Comparison of ENCODE assay signal across 9 cellular contexts in genomic region chr1:200751717-200752116, GRCh38. TPM values are rescaled to one million over a fixed set of nuclear protein-coding genes. Genes with fewer than 3 reads are reported as not detected.
A peak's percentile ranks its signal among the peaks of the same experiment; 100 is the strongest.
DNase-seq lines count a peak whose midpoint lies in the region; ATAC-seq and TF ChIP-seq lines count a peak whose summit lies in the region.
"Had no signal": no experiment of that assay in that cellular context is flagged by ENCODE, and none has a peak within 500 bp of the region (broad histone marks: within the 10 kb centered on the region; RNA-seq: fewer than 3 reads in every experiment).

No MANE protein-coding gene starts in this region.

- no peak for TF ChIP-seq EP300 in upper lobe of left lung (IDR thresholded peaks at IDR 0.05)

- no peak overlapping the region for H3K4me3 Mint-ChIP-seq in activated naive CD8-positive, alpha-beta T cell treated with anti-CD3 and anti-CD28 coated beads, Interleukin-2, amount 50 U/mL, for 24 hours
- no peak overlapping the region for H3K4me3 Mint-ChIP-seq in activated naive CD8-positive, alpha-beta T cell treated with anti-CD3 and anti-CD28 coated beads for 36 hours
- H3K4me3 Mint-ChIP-seq in stimulated activated memory B cell treated with anti-CD40 and anti-IgM and Interleukin-4, amounts not matched to agents 10 μg/mL and 1 μg/mL and 100 μg/mL, for 72 hours, result no peak overlapping the region

- H3K9me3 Mint-ChIP-seq in activated naive CD8-positive, alpha-beta T cell treated with anti-CD3 and anti-CD28 coated beads, Interleukin-2, amount 50 U/mL, for 24 hours, result no peaks in the 10 kb centered on the region
- no peaks in the 10 kb centered on the region for H3K9me3 Mint-ChIP-seq in activated naive CD8-positive, alpha-beta T cell treated with anti-CD3 and anti-CD28 coated beads for 36 hours
- no peaks in the 10 kb centered on the region for H3K9me3 Mint-ChIP-seq in stimulated activated memory B cell treated with anti-CD40 and anti-IgM and Interleukin-4, amounts not matched to agents 10 μg/mL and 1 μg/mL and 100 μg/mL, for 72 hours

- no peaks in the 10 kb centered on the region for H3K36me3 ChIP-seq in upper lobe of left lung

- DNase-seq in activated naive CD8-positive, alpha-beta T cell treated with anti-CD3 and anti-CD28 coated beads, Interleukin-2, amount 50 U/mL, for 24 hours, result peak; percentile 11
- DNase-seq in activated naive CD8-positive, alpha-beta T cell treated with anti-CD3 and anti-CD28 coated beads for 36 hours, result no peak
- DNase-seq in activated CD4-positive, alpha-beta T cell treated with anti-CD3 and anti-CD28 coated beads, Interleukin-2, amount 50 U/mL, for 4 hours, result no peak
- DNase-seq in pons (ENCODE audit: low spot score) (no peak), upper lobe of left lung (no peak)
- DNase-seq: NCI-H1436 had no signal

- no peak for TF ChIP-seq CTCF in upper lobe of left lung (IDR thresholded peaks at IDR 0.05)

- ATAC-seq in activated naive CD8-positive, alpha-beta T cell treated with anti-CD3 and anti-CD28 coated beads, Interleukin-2, amount 50 U/mL, for 24 hours, result peak; percentile 66
- ATAC-seq in HG02571 (IDR thresholded peaks at IDR 0.05; ENCODE audit: unreplicated experiment) (peak; percentile 48), HG03469 (IDR thresholded peaks at IDR 0.05; ENCODE audit: unreplicated experiment) (peak; percentile 73), upper lobe of left lung (ENCODE audit: low FRiP score in 2 of 2) (no peak)
- peak; percentile 43 for ATAC-seq in stimulated activated memory B cell treated with anti-CD40 and anti-IgM and Interleukin-4, amounts not matched to agents 10 μg/mL and 1 μg/mL and 100 μg/mL, for 72 hours

- 85 to 91% methylated on average over 2 of the region's 2 CpGs for WGBS in upper lobe of left lung, 2 donors

- H3K27me3 ChIP-seq in upper lobe of left lung, result no peaks in the 10 kb centered on the region

- peaks cover 2% of the 10 kb centered on the region for H3K27me3 Mint-ChIP-seq in activated naive CD8-positive, alpha-beta T cell treated with anti-CD3 and anti-CD28 coated beads, Interleukin-2, amount 50 U/mL, for 24 hours
- H3K27me3 Mint-ChIP-seq in activated naive CD8-positive, alpha-beta T cell treated with anti-CD3 and anti-CD28 coated beads for 36 hours, result no peaks in the 10 kb centered on the region
- H3K27me3 Mint-ChIP-seq in stimulated activated memory B cell treated with anti-CD40 and anti-IgM and Interleukin-4, amounts not matched to agents 10 μg/mL and 1 μg/mL and 100 μg/mL, for 72 hours, result no peaks in the 10 kb centered on the region

- peak overlapping the region; percentile 2 for H3K27ac Mint-ChIP-seq in activated naive CD8-positive, alpha-beta T cell treated with anti-CD3 and anti-CD28 coated beads, Interleukin-2, amount 50 U/mL, for 24 hours
- H3K27ac Mint-ChIP-seq in activated naive CD8-positive, alpha-beta T cell treated with anti-CD3 and anti-CD28 coated beads for 36 hours, result no peak overlapping the region
- no peak overlapping the region for H3K27ac Mint-ChIP-seq in stimulated activated memory B cell treated with anti-CD40 and anti-IgM and Interleukin-4, amounts not matched to agents 10 μg/mL and 1 μg/mL and 100 μg/mL, for 72 hours

- H3K36me3 Mint-ChIP-seq in activated naive CD8-positive, alpha-beta T cell treated with anti-CD3 and anti-CD28 coated beads, Interleukin-2, amount 50 U/mL, for 24 hours (ENCODE audit: low read depth), result peaks cover 3% of the 10 kb centered on the region
- H3K36me3 Mint-ChIP-seq in activated naive CD8-positive, alpha-beta T cell treated with anti-CD3 and anti-CD28 coated beads for 36 hours, result no peaks in the 10 kb centered on the region
- H3K36me3 Mint-ChIP-seq in stimulated activated memory B cell treated with anti-CD40 and anti-IgM and Interleukin-4, amounts not matched to agents 10 μg/mL and 1 μg/mL and 100 μg/mL, for 72 hours, result no peaks in the 10 kb centered on the region

- TF ChIP-seq POLR2A in upper lobe of left lung (IDR thresholded peaks at IDR 0.05), result no peak

- peaks cover 0 to 5% (median 3%) of the 10 kb centered on the region in 4 donors for H3K4me1 ChIP-seq in upper lobe of left lung

- no peak overlapping the region for H3K27ac ChIP-seq in upper lobe of left lung

- H3K9me3 ChIP-seq in upper lobe of left lung, result no peaks in the 10 kb centered on the region

- H3K4me1 Mint-ChIP-seq in activated naive CD8-positive, alpha-beta T cell treated with anti-CD3 and anti-CD28 coated beads, Interleukin-2, amount 50 U/mL, for 24 hours, result peaks cover 7% of the 10 kb centered on the region
- peaks cover 7% of the 10 kb centered on the region for H3K4me1 Mint-ChIP-seq in activated naive CD8-positive, alpha-beta T cell treated with anti-CD3 and anti-CD28 coated beads for 36 hours
- peaks cover 6% of the 10 kb centered on the region for H3K4me1 Mint-ChIP-seq in stimulated activated memory B cell treated with anti-CD40 and anti-IgM and Interleukin-4, amounts not matched to agents 10 μg/mL and 1 μg/mL and 100 μg/mL, for 72 hours

- H3K4me3 ChIP-seq in upper lobe of left lung, result no peak overlapping the region

RNA-seq across cellular contexts. Expression of gene CAMSAP2, which starts 13.0 kb away (rescaled TPM):
- 1 to 10 TPM; 2.0 to 2.4 TPM for total RNA-seq in activated naive CD8-positive, alpha-beta T cell treated with anti-CD3 and anti-CD28 coated beads for 36 hours
- total RNA-seq in upper lobe of left lung, result 10 to 100 TPM; 19.9 to 45.1 (median 28.0) TPM

Comparison
In these comparisons a context has a peak if more than half of its experiments do, and no peak if none do; other contexts are left out.
1. ATAC-seq: peak in activated naive CD8-positive, alpha-beta T cell treated with anti-CD3 and anti-CD28 coated beads, Interleukin-2, amount 50 U/mL, for 24 hours (single experiment), HG02571 (single experiment), HG03469 (single experiment) and stimulated activated memory B cell treated with anti-CD40 and anti-IgM and Interleukin-4, amounts not matched to agents 10 μg/mL and 1 μg/mL and 100 μg/mL, for 72 hours (single experiment); none in upper lobe of left lung (0 of 2).
2. RNA of gene CAMSAP2, which starts 13.0 kb away (total RNA-seq): 19.9 to 45.1 TPM in upper lobe of left lung; 2.0 to 2.4 TPM in activated naive CD8-positive, alpha-beta T cell treated with anti-CD3 and anti-CD28 coated beads for 36 hours; every median in the first group is over 4 times any median in the second.